Comparison of ENCODE assay signal across 8 cellular contexts in genomic region chr4:47936336-47936735, GRCh38.
"Had no signal": no experiment of that assay in that cellular context is flagged by ENCODE, and none has a peak within 500 bp of the region (broad histone marks: within the 10 kb centered on the region; RNA-seq: fewer than 3 reads in every experiment).

No MANE protein-coding gene starts in this region.

- H3K4me3 ChIP-seq: GM12878 had no signal

- ATAC-seq: GM12878 had no signal

- DNase-seq: GDM1, GF-D8 had no signal

- FAIRE-seq: G401.6, GM12878, GM12891, GM12892, GM18507, GM19239 had no signal
